ENCODE assay signal across 6 cellular contexts in the genomic region with DNA sequence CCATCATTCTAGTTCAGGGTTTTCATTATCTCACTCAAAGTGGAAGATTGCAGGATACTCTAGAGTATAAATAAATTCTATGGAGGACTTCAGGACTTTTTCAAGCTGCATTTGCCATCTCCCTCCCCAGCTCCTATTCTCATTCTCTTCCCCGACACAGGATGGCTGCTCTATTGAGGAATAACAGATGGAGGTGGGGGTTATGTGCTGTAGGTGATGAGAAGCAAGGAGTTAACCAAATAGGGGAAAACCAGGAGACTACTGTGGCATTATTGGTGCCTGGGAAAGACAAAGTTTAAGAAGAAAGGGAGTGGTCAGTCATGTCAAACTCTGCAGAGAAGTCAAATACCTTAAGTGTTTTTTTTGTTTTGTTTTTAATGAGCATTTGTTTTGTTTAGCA.
"Had no signal": no experiment of that assay in that cellular context is flagged by ENCODE, and none has a peak within 500 bp of the region (broad histone marks: within the 10 kb centered on the region; RNA-seq: fewer than 3 reads in every experiment).

No MANE protein-coding gene starts in this region.

- DNase-seq: GM23248, IMR-90, KG1 had no signal

- H3K27ac ChIP-seq: GM23248 had no signal

- H2AFZ ChIP-seq: GM23248 had no signal

- H3K4me3 ChIP-seq: GM23248, HAP-1, K562 had no signal

- ATAC-seq: HCT116, K562 had no signal

- H3K36me3 ChIP-seq: HAP-1 had no signal

- H3K9me3 ChIP-seq: HAP-1 had no signal
